Comparison of ENCODE assay signal across 15 cellular contexts in genomic region chr5:145847499-145848497, GRCh38. TPM values are rescaled to one million over a fixed set of nuclear protein-coding genes. Genes with fewer than 3 reads are reported as not detected.
A peak's percentile ranks its signal among the peaks of the same experiment; 100 is the strongest.
DNase-seq lines count a peak whose midpoint lies in the region; ATAC-seq, FAIRE-seq and TF ChIP-seq lines count a peak whose summit lies in the region.
"Had no signal": no experiment of that assay in that cellular context is flagged by ENCODE, and none has a peak within 500 bp of the region (broad histone marks: within the 10 kb centered on the region; RNA-seq: fewer than 3 reads in every experiment).

No MANE protein-coding gene starts in this region.

- no peaks in the 10 kb centered on the region for H3K27me3 ChIP-seq in pancreas
- H3K27me3 ChIP-seq: esophagus squamous epithelium had no signal

- TF ChIP-seq CTCF in RWPE1 (conservative IDR thresholded peaks at IDR 0.05; ENCODE audit: low read depth), result no peak
- no peak for TF ChIP-seq CTCF in pancreas (IDR thresholded peaks at IDR 0.05)

- 95 to 96% methylated on average over 6 of the region's 6 CpGs for WGBS in pancreas, 2 donors

- FAIRE-seq in H54 (lab: Jason Lieb, UNC), result peak; percentile 99
- no peak for FAIRE-seq in pancreas (lab: Jason Lieb, UNC)
- FAIRE-seq: GM12878, islet of Langerhans had no signal

- H3K27ac ChIP-seq in RWPE1, result no peak overlapping the region
- no peak overlapping the region for H3K27ac ChIP-seq in pancreas
- H3K27ac ChIP-seq: esophagus squamous epithelium had no signal

- intact Hi-C loops in pancreas (cut with DNase I), result no loop called here

- TF ChIP-seq POLR2A in H54 (IDR thresholded peaks at IDR 0.05; ENCODE audit: low read depth, low read length), result no peak

- no peaks in the 10 kb centered on the region for H3K36me3 ChIP-seq in pancreas
- H3K36me3 ChIP-seq: esophagus squamous epithelium had no signal

- POLR2A ChIA-PET in RWPE1 (lab: Yijun Ruan, JAX; ENCODE audit: low non-redundant PET), result no interaction called here

- CTCF ChIA-PET in RWPE1 (lab: Yijun Ruan, JAX), result interaction anchor here (1.3 kb wide), 1 partner anchor 40 kb away, joined by 4 read pairs; no protein-coding TSS in a partner anchor

- peaks cover 4 to 12% (median 11%) of the 10 kb centered on the region in 3 donors for H3K4me1 ChIP-seq in pancreas
- H3K4me1 ChIP-seq: Caco-2, esophagus squamous epithelium had no signal

- no peaks in the 10 kb centered on the region for H3K9me3 ChIP-seq in pancreas
- H3K9me3 ChIP-seq: Caco-2, esophagus squamous epithelium had no signal

- no peak for ATAC-seq in pancreas
- no peak for ATAC-seq in GM18502 (IDR thresholded peaks at IDR 0.05; ENCODE audit: poor library complexity, unreplicated experiment)
- ATAC-seq: activated T-helper 17 cell treated with anti-CD3 and anti-CD28 coated beads, Interleukin-2, amount 50 U/mL, for 72 hours; GM12878 had no signal

- no peak overlapping the region for H3K4me3 ChIP-seq in pancreas
- H3K4me3 ChIP-seq: esophagus squamous epithelium, GM12878 had no signal

- DNase-seq in H54 (ENCODE audit: insufficient read length, low spot score) (peak; percentile 33), RWPE1 (ENCODE audit: low spot score) (peak; percentile 82), fibroblast of peridontal ligament (ENCODE audit: extremely low read depth) (peak; percentile 86), stromal cell of bone marrow (ENCODE audit: low read depth) (peak; percentile 54), pancreas (no peak), GF-D8 (lab: John Stamatoyannopoulos, UW) (no peak)
- DNase-seq: activated CD4-positive, alpha-beta T cell treated with anti-CD3 and anti-CD28 coated beads, Interleukin-2, amount 50 U/mL, for 1 hour; Caco-2; esophagus squamous epithelium; Kasumi-1; retina had no signal

RNA-seq across cellular contexts. Expression of gene PRELID2, which starts 12.7 kb away (rescaled TPM):
- 10 to 100 TPM in 4 of 6 donors, 1 to 10 TPM in 2; 9.7 to 15.2 (median 11.1) TPM for total RNA-seq in pancreas
- polyA plus RNA-seq in pancreas, result 1 to 10 TPM; 4.0 to 4.2 TPM

RNA-seq across cellular contexts. Expression of gene GRXCR2, which starts 25.0 kb away (rescaled TPM):
- total RNA-seq in pancreas, result under 1 TPM in 1 of 6 donors, not detected in 5; 0.12 TPM
- not detected for polyA plus RNA-seq in pancreas
- total RNA-seq: activated T-helper 17 cell treated with anti-CD3 and anti-CD28 coated beads, Interleukin-2, amount 50 U/mL, for 72 hours; Caco-2; esophagus squamous epithelium; GM12878 had no signal
- polyA plus RNA-seq: GM12878 had no signal

Comparison
In these comparisons a context has a peak if more than half of its experiments do, and no peak if none do; other contexts are left out.
1. DNase-seq: peak in H54 (single experiment), RWPE1 (single experiment), fibroblast of peridontal ligament (single experiment) and stromal cell of bone marrow (single experiment); none in pancreas (0 of 6) and GF-D8 (single experiment).